Comparison of ENCODE assay signal across 1 cellular context in the genomic region with DNA sequence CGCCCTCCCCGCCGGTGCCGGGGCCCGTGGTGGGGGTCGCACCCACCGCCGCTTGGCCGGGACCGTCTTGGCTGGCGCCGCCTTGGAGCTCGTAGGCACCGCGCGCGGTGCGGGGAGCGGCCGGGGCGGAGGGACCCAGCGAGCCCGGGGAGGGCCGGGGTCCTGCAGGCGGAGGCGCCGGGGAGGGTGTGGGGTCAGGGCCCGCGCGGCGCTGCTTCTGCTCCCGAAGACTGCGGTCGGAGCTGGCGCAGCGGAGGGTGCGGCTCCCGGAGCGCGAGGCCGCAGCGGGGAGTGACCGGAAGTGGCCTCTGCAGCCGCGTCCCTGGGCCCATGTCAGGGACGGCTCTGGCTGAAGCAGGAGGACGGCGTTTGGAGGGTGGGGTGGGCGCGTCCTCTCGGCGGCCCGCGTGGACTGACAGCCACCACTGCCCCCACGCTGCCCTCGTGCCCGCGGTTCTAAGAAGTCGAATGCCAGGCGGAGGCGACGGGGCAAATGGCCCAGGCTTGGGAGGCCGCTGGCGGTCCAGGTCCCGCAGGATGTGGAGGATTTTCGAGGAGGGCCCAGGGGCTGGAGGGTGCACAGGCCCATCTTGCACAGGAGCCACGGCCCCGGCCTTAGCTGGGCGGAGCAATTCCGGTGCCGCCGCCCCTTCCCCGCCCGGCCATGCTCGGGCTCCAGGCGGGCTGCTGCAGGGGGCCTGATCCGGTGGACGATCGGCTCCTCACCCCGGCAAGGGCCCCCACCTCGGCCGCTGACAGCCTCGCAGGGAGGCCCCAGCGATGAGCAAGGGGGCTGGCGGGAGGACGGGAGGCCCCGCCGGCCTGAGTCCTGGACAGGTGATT.
TF ChIP-seq lines count a peak whose summit lies in the region.

No MANE protein-coding gene starts in this region.

TF ChIP-seq in HepG2, 621 proteins besides CTCF, POLR2A, EP300 and RAD21 (continued from another document and continues in another):
- TF ChIP-seq, protein P1, sequence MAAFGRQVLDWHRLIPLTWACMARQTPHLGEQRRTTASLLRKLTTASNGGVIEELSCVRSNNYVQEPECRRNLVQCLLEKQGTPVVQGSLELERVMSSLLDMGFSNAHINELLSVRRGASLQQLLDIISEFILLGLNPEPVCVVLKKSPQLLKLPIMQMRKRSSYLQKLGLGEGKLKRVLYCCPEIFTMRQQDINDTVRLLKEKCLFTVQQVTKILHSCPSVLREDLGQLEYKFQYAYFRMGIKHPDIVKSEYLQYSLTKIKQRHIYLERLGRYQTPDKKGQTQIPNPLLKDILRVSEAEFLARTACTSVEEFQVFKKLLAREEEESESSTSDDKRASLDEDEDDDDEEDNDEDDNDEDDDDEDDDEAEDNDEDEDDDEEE (CRISPR knock-in tag; IDR thresholded peaks at IDR 0.05) = peak; percentile 83; the same call in 1 of the 2 replicates
- TF ChIP-seq SOX13 (IDR thresholded peaks at IDR 0.05) (no peak), SOX13 (CRISPR knock-in tag; conservative IDR thresholded peaks at IDR 0.05 in 1 of 2, IDR thresholded peaks at IDR 0.05 in 1 of 2) (peak in 1 of 2 experiments; percentile 13; a peak in 2 of 4 replicates), SRF (IDR thresholded peaks at IDR 0.05; ENCODE audit: low read depth, low read length) (no peak), GATA4 (IDR thresholded peaks at IDR 0.05; ENCODE audit: borderline replicate concordance, low read depth) (0 out of 2 replicates have a peak, but pooled peaks have one; percentile 18), MAF1 (CRISPR knock-in tag; IDR thresholded peaks at IDR 0.05; ENCODE audit: borderline replicate concordance) (0 out of 2 replicates have a peak, but pooled peaks have one; percentile 30), CBX1 (IDR thresholded peaks at IDR 0.05; ENCODE audit: low read depth) (peak; percentile 70), ZBTB3 (CRISPR knock-in tag; IDR thresholded peaks at IDR 0.05; ENCODE audit: borderline replicate concordance, low read depth) (no peak), RNF2 (conservative IDR thresholded peaks at IDR 0.05; ENCODE audit: low read depth) (0 out of 2 replicates have a peak, but pooled peaks have one; percentile 46), SNAPC2 (CRISPR knock-in tag; IDR thresholded peaks at IDR 0.05) (0 out of 2 replicates have a peak, but pooled peaks have one; percentile 75), NR2F1 (CRISPR knock-in tag; IDR thresholded peaks at IDR 0.05) (no peak), KDM5A (IDR thresholded peaks at IDR 0.05; ENCODE audit: borderline replicate concordance, low read length) (peak; percentile 42; the same call in 1 of the 2 replicates), SNRNP70 (IDR thresholded peaks at IDR 0.05; ENCODE audit: low read depth, low read length) (no peak), NCOR1 (IDR thresholded peaks at IDR 0.05; ENCODE audit: borderline replicate concordance, low read length) (no peak), HOXA5 (CRISPR knock-in tag; IDR thresholded peaks at IDR 0.05) (no peak), SRY (CRISPR knock-in tag; IDR thresholded peaks at IDR 0.05) (peak; percentile 87; the same call in 1 of the 2 replicates), ZNF207 (IDR thresholded peaks at IDR 0.05; ENCODE audit: borderline replicate concordance) (no peak), SMAD1 (CRISPR knock-in tag; IDR thresholded peaks at IDR 0.05; ENCODE audit: borderline replicate concordance, low read depth) (0 out of 2 replicates have a peak, but pooled peaks have one; percentile 83), ZNF451 (CRISPR knock-in tag; IDR thresholded peaks at IDR 0.05) (peak; percentile 79; the same call in 1 of the 2 replicates), SSRP1 (CRISPR knock-in tag; IDR thresholded peaks at IDR 0.05) (no peak)
- TF ChIP-seq, protein P2, sequence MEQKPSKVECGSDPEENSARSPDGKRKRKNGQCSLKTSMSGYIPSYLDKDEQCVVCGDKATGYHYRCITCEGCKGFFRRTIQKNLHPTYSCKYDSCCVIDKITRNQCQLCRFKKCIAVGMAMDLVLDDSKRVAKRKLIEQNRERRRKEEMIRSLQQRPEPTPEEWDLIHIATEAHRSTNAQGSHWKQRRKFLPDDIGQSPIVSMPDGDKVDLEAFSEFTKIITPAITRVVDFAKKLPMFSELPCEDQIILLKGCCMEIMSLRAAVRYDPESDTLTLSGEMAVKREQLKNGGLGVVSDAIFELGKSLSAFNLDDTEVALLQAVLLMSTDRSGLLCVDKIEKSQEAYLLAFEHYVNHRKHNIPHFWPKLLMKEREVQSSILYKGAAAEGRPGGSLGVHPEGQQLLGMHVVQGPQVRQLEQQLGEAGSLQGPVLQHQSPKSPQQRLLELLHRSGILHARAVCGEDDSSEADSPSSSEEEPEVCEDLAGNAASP (CRISPR knock-in tag; IDR thresholded peaks at IDR 0.05; ENCODE audit: borderline replicate concordance) = peak; percentile 45
- TF ChIP-seq, protein P3, sequence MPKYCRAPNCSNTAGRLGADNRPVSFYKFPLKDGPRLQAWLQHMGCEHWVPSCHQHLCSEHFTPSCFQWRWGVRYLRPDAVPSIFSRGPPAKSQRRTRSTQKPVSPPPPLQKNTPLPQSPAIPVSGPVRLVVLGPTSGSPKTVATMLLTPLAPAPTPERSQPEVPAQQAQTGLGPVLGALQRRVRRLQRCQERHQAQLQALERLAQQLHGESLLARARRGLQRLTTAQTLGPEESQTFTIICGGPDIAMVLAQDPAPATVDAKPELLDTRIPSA (CRISPR knock-in tag; IDR thresholded peaks at IDR 0.05; ENCODE audit: borderline replicate concordance) = no peak
- TF ChIP-seq, protein P4, sequence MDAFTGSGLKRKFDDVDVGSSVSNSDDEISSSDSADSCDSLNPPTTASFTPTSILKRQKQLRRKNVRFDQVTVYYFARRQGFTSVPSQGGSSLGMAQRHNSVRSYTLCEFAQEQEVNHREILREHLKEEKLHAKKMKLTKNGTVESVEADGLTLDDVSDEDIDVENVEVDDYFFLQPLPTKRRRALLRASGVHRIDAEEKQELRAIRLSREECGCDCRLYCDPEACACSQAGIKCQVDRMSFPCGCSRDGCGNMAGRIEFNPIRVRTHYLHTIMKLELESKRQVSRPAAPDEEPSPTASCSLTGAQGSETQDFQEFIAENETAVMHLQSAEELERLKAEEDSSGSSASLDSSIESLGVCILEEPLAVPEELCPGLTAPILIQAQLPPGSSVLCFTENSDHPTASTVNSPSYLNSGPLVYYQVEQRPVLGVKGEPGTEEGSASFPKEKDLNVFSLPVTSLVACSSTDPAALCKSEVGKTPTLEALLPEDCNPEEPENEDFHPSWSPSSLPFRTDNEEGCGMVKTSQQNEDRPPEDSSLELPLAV (CRISPR knock-in tag; conservative IDR thresholded peaks at IDR 0.05; ENCODE audit: low read depth) = no peak
- TF ChIP-seq, protein P5, sequence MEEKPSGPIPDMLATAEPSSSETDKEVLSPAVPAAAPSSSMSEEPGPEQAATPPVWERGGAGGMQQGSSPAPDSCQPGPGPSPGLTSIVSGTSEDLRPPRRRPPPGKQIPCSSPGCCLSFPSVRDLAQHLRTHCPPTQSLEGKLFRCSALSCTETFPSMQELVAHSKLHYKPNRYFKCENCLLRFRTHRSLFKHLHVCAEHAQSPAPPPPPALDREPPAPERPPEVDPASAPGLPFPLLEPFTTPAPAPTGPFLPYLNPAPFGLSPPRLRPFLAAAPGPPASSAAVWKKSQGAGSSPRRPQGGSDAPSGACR (CRISPR knock-in tag; IDR thresholded peaks at IDR 0.05) = 0 out of 2 replicates have a peak, but pooled peaks have one; percentile 55
- TF ChIP-seq, protein P6, sequence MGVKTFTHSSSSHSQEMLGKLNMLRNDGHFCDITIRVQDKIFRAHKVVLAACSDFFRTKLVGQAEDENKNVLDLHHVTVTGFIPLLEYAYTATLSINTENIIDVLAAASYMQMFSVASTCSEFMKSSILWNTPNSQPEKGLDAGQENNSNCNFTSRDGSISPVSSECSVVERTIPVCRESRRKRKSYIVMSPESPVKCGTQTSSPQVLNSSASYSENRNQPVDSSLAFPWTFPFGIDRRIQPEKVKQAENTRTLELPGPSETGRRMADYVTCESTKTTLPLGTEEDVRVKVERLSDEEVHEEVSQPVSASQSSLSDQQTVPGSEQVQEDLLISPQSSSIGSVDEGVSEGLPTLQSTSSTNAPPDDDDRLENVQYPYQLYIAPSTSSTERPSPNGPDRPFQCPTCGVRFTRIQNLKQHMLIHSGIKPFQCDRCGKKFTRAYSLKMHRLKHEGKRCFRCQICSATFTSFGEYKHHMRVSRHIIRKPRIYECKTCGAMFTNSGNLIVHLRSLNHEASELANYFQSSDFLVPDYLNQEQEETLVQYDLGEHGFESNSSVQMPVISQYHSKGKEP (CRISPR knock-in tag; IDR thresholded peaks at IDR 0.05) = no peak
- TF ChIP-seq, protein P7, sequence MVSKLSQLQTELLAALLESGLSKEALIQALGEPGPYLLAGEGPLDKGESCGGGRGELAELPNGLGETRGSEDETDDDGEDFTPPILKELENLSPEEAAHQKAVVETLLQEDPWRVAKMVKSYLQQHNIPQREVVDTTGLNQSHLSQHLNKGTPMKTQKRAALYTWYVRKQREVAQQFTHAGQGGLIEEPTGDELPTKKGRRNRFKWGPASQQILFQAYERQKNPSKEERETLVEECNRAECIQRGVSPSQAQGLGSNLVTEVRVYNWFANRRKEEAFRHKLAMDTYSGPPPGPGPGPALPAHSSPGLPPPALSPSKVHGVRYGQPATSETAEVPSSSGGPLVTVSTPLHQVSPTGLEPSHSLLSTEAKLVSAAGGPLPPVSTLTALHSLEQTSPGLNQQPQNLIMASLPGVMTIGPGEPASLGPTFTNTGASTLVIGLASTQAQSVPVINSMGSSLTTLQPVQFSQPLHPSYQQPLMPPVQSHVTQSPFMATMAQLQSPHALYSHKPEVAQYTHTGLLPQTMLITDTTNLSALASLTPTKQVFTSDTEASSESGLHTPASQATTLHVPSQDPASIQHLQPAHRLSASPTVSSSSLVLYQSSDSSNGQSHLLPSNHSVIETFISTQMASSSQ (IDR thresholded peaks at IDR 0.05; ENCODE audit: low read depth) = no peak
- TF ChIP-seq, protein P7 (CRISPR knock-in tag; IDR thresholded peaks at IDR 0.05; ENCODE audit: borderline replicate concordance) = peak; percentile 38
- TF ChIP-seq, protein P8, sequence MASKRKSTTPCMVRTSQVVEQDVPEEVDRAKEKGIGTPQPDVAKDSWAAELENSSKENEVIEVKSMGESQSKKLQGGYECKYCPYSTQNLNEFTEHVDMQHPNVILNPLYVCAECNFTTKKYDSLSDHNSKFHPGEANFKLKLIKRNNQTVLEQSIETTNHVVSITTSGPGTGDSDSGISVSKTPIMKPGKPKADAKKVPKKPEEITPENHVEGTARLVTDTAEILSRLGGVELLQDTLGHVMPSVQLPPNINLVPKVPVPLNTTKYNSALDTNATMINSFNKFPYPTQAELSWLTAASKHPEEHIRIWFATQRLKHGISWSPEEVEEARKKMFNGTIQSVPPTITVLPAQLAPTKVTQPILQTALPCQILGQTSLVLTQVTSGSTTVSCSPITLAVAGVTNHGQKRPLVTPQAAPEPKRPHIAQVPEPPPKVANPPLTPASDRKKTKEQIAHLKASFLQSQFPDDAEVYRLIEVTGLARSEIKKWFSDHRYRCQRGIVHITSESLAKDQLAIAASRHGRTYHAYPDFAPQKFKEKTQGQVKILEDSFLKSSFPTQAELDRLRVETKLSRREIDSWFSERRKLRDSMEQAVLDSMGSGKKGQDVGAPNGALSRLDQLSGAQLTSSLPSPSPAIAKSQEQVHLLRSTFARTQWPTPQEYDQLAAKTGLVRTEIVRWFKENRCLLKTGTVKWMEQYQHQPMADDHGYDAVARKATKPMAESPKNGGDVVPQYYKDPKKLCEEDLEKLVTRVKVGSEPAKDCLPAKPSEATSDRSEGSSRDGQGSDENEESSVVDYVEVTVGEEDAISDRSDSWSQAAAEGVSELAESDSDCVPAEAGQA (IDR thresholded peaks at IDR 0.05; ENCODE audit: low read depth) = no peak; the same call in 1 of the 2 replicates
- TF ChIP-seq, protein P8 (CRISPR knock-in tag; IDR thresholded peaks at IDR 0.05; ENCODE audit: borderline replicate concordance) = no peak; the same call in 1 of the 2 replicates
